In genomic region chr1:154433161-154433681, GRCh38 we compare ENCODE assay signal across 9 cellular contexts. TPM values are rescaled to one million over a fixed set of nuclear protein-coding genes. Genes with fewer than 3 reads are reported as not detected.
DNase-seq lines count a peak whose midpoint lies in the region; ATAC-seq and TF ChIP-seq lines count a peak whose summit lies in the region.
"Had no signal": no experiment of that assay in that cellular context is flagged by ENCODE, and none has a peak within 500 bp of the region (broad histone marks: within the 10 kb centered on the region; RNA-seq: fewer than 3 reads in every experiment).

No MANE protein-coding gene starts in this region.

- WGBS in stomach, 5 donors, result 76 to 89% (median 80%) methylated on average over 8 of the region's 8 CpGs

- peaks cover 10% of the 10 kb centered on the region for H3K36me3 Mint-ChIP-seq in activated T-helper 1 cell treated with anti-CD3 and anti-CD28 coated beads, Interleukin-12 subunit alpha, Interleukin-12 subunit beta, Interleukin-2, Interleukin-4 antibody, amounts not matched to agents 30 ng/mL and 10 ng/mL and 1 ng/mL, durations not matched to agents 14 hours and 24 hours and 36 hours (ENCODE audit: low read depth)
- H3K36me3 Mint-ChIP-seq in activated T-cell treated with anti-CD3 and anti-CD28 coated beads, Interleukin-2, amount 50 U/mL, for 4 hours (ENCODE audit: insufficient read depth), result peaks cover 20% of the 10 kb centered on the region

- H3K4me1 Mint-ChIP-seq in activated T-helper 1 cell treated with anti-CD3 and anti-CD28 coated beads, Interleukin-12 subunit alpha, Interleukin-12 subunit beta, Interleukin-2, Interleukin-4 antibody, amounts not matched to agents 30 ng/mL and 10 ng/mL and 1 ng/mL, durations not matched to agents 14 hours and 24 hours and 36 hours (ENCODE audit: low read depth), result peaks cover 33% of the 10 kb centered on the region
- H3K4me1 Mint-ChIP-seq in activated T-cell treated with anti-CD3 and anti-CD28 coated beads, Interleukin-2, amount 50 U/mL, for 4 hours (ENCODE audit: low read depth), result peaks cover 47% of the 10 kb centered on the region

- TF ChIP-seq EP300 in stomach (IDR thresholded peaks at IDR 0.05), result no peak

- no peaks in the 10 kb centered on the region for H3K27me3 Mint-ChIP-seq in activated T-helper 1 cell treated with anti-CD3 and anti-CD28 coated beads, Interleukin-12 subunit alpha, Interleukin-12 subunit beta, Interleukin-2, Interleukin-4 antibody, amounts not matched to agents 30 ng/mL and 10 ng/mL and 1 ng/mL, durations not matched to agents 14 hours and 24 hours and 36 hours (ENCODE audit: insufficient read depth)
- no peaks in the 10 kb centered on the region for H3K27me3 Mint-ChIP-seq in activated T-cell treated with anti-CD3 and anti-CD28 coated beads, Interleukin-2, amount 50 U/mL, for 4 hours (ENCODE audit: low read depth)

- peaks cover 59 to 100% (median 81%) of the 10 kb centered on the region in 4 donors for H3K4me1 ChIP-seq in stomach

- TF ChIP-seq POLR2A in stomach (IDR thresholded peaks at IDR 0.05), result no peak

- H3K4me3 ChIP-seq in stomach, result no peak overlapping the region

- no peaks in the 10 kb centered on the region for H3K9me3 ChIP-seq in stomach

- intact Hi-C loops in activated T-helper 1 cell treated with anti-CD3 and anti-CD28 coated beads, Interleukin-12 subunit alpha, Interleukin-12 subunit beta, Interleukin-2, Interleukin-4 antibody, amounts not matched to agents 30 ng/mL and 10 ng/mL and 1 ng/mL, durations not matched to agents 14 hours and 24 hours and 36 hours (cut with micrococcal nuclease), result no loop called here
- intact Hi-C loops in stomach (cut with DNase I; ENCODE audit: low total_unique reads), result no loop called here

- no peak overlapping the region for H3K4me3 Mint-ChIP-seq in activated T-helper 1 cell treated with anti-CD3 and anti-CD28 coated beads, Interleukin-12 subunit alpha, Interleukin-12 subunit beta, Interleukin-2, Interleukin-4 antibody, amounts not matched to agents 30 ng/mL and 10 ng/mL and 1 ng/mL, durations not matched to agents 14 hours and 24 hours and 36 hours
- no peak overlapping the region for H3K4me3 Mint-ChIP-seq in activated T-cell treated with anti-CD3 and anti-CD28 coated beads, Interleukin-2, amount 50 U/mL, for 4 hours
- H3K4me3 Mint-ChIP-seq: T-helper 2 cell treated with Interferon-gamma antibody and Interleukin-4, amounts not matched to agents 5 μg/mL and 100 μg/mL, for 36 hours had no signal

- peak; percentile 7 for DNase-seq in activated T-helper 1 cell treated with Interleukin-2 at 50 U/mL for 16 hours (ENCODE audit: low read depth)
- DNase-seq in activated T-helper 1 cell treated with anti-CD3 and anti-CD28 coated beads, Interleukin-12 subunit alpha, Interleukin-12 subunit beta, Interleukin-2, Interleukin-4 antibody, amounts not matched to agents 30 ng/mL and 10 ng/mL and 1 ng/mL, durations not matched to agents 14 hours and 24 hours and 36 hours (ENCODE audit: low spot score), result no peak
- DNase-seq in activated T-cell treated with anti-CD3 and anti-CD28 coated beads, Interleukin-2, amount 50 U/mL, for 4 hours, result peak; percentile 63
- DNase-seq in left lobe of liver (ENCODE audit: low spot score), result no peak
- no peak for DNase-seq in stomach
- DNase-seq in UCSD-AML1 (lab: John Stamatoyannopoulos, UW; ENCODE audit: unreplicated experiment), result no peak
- DNase-seq in NCI-H1092 treated with DMSO at 0.1 percent for 48 hours (lab: John Stamatoyannopoulos, UW), result no peak

- no peak overlapping the region for H3K27ac Mint-ChIP-seq in activated T-helper 1 cell treated with anti-CD3 and anti-CD28 coated beads, Interleukin-12 subunit alpha, Interleukin-12 subunit beta, Interleukin-2, Interleukin-4 antibody, amounts not matched to agents 30 ng/mL and 10 ng/mL and 1 ng/mL, durations not matched to agents 14 hours and 24 hours and 36 hours
- H3K27ac Mint-ChIP-seq: T-helper 2 cell treated with Interferon-gamma antibody and Interleukin-4, amounts not matched to agents 5 μg/mL and 100 μg/mL, for 36 hours had no signal

- no peaks in the 10 kb centered on the region for H3K9me3 Mint-ChIP-seq in activated T-helper 1 cell treated with anti-CD3 and anti-CD28 coated beads, Interleukin-12 subunit alpha, Interleukin-12 subunit beta, Interleukin-2, Interleukin-4 antibody, amounts not matched to agents 30 ng/mL and 10 ng/mL and 1 ng/mL, durations not matched to agents 14 hours and 24 hours and 36 hours
- no peaks in the 10 kb centered on the region for H3K9me3 Mint-ChIP-seq in activated T-cell treated with anti-CD3 and anti-CD28 coated beads, Interleukin-2, amount 50 U/mL, for 4 hours
- H3K9me3 Mint-ChIP-seq: T-helper 2 cell treated with Interferon-gamma antibody and Interleukin-4, amounts not matched to agents 5 μg/mL and 100 μg/mL, for 36 hours had no signal

- peaks cover 5 to 54% (median 45%) of the 10 kb centered on the region in 4 donors for H3K36me3 ChIP-seq in stomach

- peak; percentile 15 to 41 for ATAC-seq in activated T-cell treated with anti-CD3 and anti-CD28 coated beads, Interleukin-2, amount 50 U/mL, for 4 hours
- ATAC-seq in left lobe of liver (peak; percentile 21), HG03139 (IDR thresholded peaks at IDR 0.05; ENCODE audit: unreplicated experiment) (no peak)

- no peaks in the 10 kb centered on the region for H3K27me3 ChIP-seq in stomach

- no peak for TF ChIP-seq CTCF in stomach (IDR thresholded peaks at IDR 0.05)

- peak overlapping the region in 4 of 5 donors; percentile 82 to 97 (median 86) for H3K27ac ChIP-seq in stomach

RNA-seq across cellular contexts. Expression of gene IL6R, which starts 28.1 kb away (rescaled TPM):
- total RNA-seq in activated T-helper 1 cell treated with anti-CD3 and anti-CD28 coated beads, Interleukin-12 subunit alpha, Interleukin-12 subunit beta, Interleukin-2, Interleukin-4 antibody, amounts not matched to agents 30 ng/mL and 10 ng/mL and 1 ng/mL, durations not matched to agents 14 hours and 24 hours and 36 hours, result 4.9 and 5.0 TPM in 2 replicates
- 10 to 100 TPM; 20.7 to 28.7 (median 24.1) TPM for total RNA-seq in activated T-cell treated with anti-CD3 and anti-CD28 coated beads, Interleukin-2, amount 50 U/mL, for 4 hours
- total RNA-seq in left lobe of liver (171 TPM), stomach (10 to 100 TPM; 12.7 to 73.9 (median 37.4) TPM)
- 1 to 10 TPM; 1.9 to 4.1 (median 4.0) TPM for polyA plus RNA-seq in stomach

Comparison
In these comparisons a context has a peak if more than half of its experiments do, and no peak if none do; other contexts are left out.
1. DNase-seq: peak in activated T-helper 1 cell treated with Interleukin-2 at 50 U/mL for 16 hours (single experiment) and activated T-cell treated with anti-CD3 and anti-CD28 coated beads, Interleukin-2, amount 50 U/mL, for 4 hours (single experiment); none in activated T-helper 1 cell treated with anti-CD3 and anti-CD28 coated beads, Interleukin-12 subunit alpha, Interleukin-12 subunit beta, Interleukin-2, Interleukin-4 antibody, amounts not matched to agents 30 ng/mL and 10 ng/mL and 1 ng/mL, durations not matched to agents 14 hours and 24 hours and 36 hours (single experiment), left lobe of liver (single experiment), stomach (single experiment), UCSD-AML1 (single experiment) and NCI-H1092 treated with DMSO at 0.1 percent for 48 hours (single experiment).